Comparison of ENCODE assay signal across 1 cellular context in the genomic region with DNA sequence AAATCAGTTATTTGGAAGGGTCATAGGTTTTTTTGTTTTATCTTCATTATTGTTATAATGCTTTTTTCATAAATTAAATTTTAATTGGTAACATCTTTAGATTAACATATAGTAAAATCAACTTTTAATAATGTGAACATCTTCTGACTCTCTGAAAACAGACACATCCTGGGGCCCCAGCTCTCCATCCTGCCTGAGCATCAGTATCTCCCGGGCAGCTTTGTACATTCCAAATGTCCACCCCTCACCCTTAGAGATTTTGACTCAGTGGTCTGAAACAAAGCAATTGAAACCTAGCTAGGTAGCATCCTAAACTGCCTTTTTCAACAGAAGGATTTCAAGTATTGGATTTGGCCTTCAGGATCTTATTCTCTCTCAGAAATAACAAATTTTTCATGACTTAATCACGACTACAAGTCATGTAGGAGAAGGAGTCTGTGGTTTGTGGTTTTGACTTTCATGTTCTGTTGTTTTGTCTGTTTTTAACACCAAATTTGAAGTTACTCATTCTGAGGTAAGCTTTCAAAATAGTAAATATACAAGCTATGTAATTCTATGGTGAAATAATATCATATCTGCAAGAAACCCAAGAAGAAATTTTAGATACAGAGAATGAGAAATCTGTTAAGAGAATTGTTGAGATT.
TF ChIP-seq lines count a peak whose summit lies in the region.

No MANE protein-coding gene starts in this region.

TF ChIP-seq in GM12878, 131 proteins besides CTCF, POLR2A, EP300 and RAD21 (continued from another document and continues in another):
- TF ChIP-seq MEF2B (IDR thresholded peaks at IDR 0.05; ENCODE audit: partially characterized antibody, poor library complexity, severe bottlenecking) (no peak), MLLT1 (IDR thresholded peaks at IDR 0.05) (no peak), ATF2 (IDR thresholded peaks at IDR 0.05; ENCODE audit: low read length) (peak; percentile 67; the same call in 1 of the 2 replicates), ZBTB40 (IDR thresholded peaks at IDR 0.05; ENCODE audit: borderline replicate concordance) (no peak), KAT2A (conservative IDR thresholded peaks at IDR 0.05; ENCODE audit: control insufficient read depth, low read depth, low read length) (no peak), ATF7 (IDR thresholded peaks at IDR 0.05; ENCODE audit: low read depth) (no peak), IRF4 (IDR thresholded peaks at IDR 0.05; ENCODE audit: low read depth, low read length) (no peak), GABPA (IDR thresholded peaks at IDR 0.05; ENCODE audit: low read depth) (0 out of 2 replicates have a peak, but pooled peaks have one; percentile 17), SRF (IDR thresholded peaks at IDR 0.05; ENCODE audit: low read depth in 2 of 2, low read length in 2 of 2) (no peak), MYB (IDR thresholded peaks at IDR 0.05; ENCODE audit: borderline replicate concordance, low read depth, low read length) (no peak), PML (IDR thresholded peaks at IDR 0.05; ENCODE audit: low read length) (no peak), GATAD2B (conservative IDR thresholded peaks at IDR 0.05; ENCODE audit: low read depth) (no peak), EED (IDR thresholded peaks at IDR 0.05; ENCODE audit: low read depth) (0 out of 2 replicates have a peak, but pooled peaks have one; percentile 39), MTA3 (IDR thresholded peaks at IDR 0.05; ENCODE audit: borderline replicate concordance, low read length) (0 out of 2 replicates have a peak, but pooled peaks have one; percentile 36), RELA (IDR thresholded peaks at IDR 0.05; ENCODE audit: borderline replicate concordance, partially characterized antibody) (no peak), CBX5 (IDR thresholded peaks at IDR 0.05; ENCODE audit: low read depth) (no peak), FOS (IDR thresholded peaks at IDR 0.05; ENCODE audit: borderline replicate concordance, extremely low read depth, insufficient read length) (no peak), ASH2L (IDR thresholded peaks at IDR 0.05; ENCODE audit: borderline replicate concordance, low read depth) (no peak), NR2C1 (IDR thresholded peaks at IDR 0.05) (no peak), RCOR1 (conservative IDR thresholded peaks at IDR 0.05; ENCODE audit: low read depth, low read length) (no peak), SMAD1 (IDR thresholded peaks at IDR 0.05; ENCODE audit: low read depth, partially characterized antibody) (no peak), FOXK2 (IDR thresholded peaks at IDR 0.05) (no peak), CREM (IDR thresholded peaks at IDR 0.05; ENCODE audit: low read depth) (peak; percentile 41; the same call in 1 of the 2 replicates), STAT3 (IDR thresholded peaks at IDR 0.05; ENCODE audit: low read depth, low read length) (no peak), BMI1 (IDR thresholded peaks at IDR 0.05; ENCODE audit: borderline replicate concordance) (no peak), ETV6 (conservative IDR thresholded peaks at IDR 0.05 in 1 of 2, IDR thresholded peaks at IDR 0.05 in 1 of 2; ENCODE audit: borderline replicate concordance in 1 of 2, low read depth in 1 of 2) (no peak), SMAD5 (IDR thresholded peaks at IDR 0.05; ENCODE audit: low read depth) (no peak), POLR2AphosphoS2 (IDR thresholded peaks at IDR 0.05; ENCODE audit: low read depth, low read length) (no peak), ZBED1 (IDR thresholded peaks at IDR 0.05; ENCODE audit: borderline replicate concordance) (peak; percentile 88), ZNF207 (IDR thresholded peaks at IDR 0.05; ENCODE audit: borderline replicate concordance) (no peak), PBX3 (IDR thresholded peaks at IDR 0.05; ENCODE audit: insufficient replicate concordance, low read depth, low read length) (no peak), SKIL (IDR thresholded peaks at IDR 0.05; ENCODE audit: low read depth, poor library complexity, severe bottlenecking) (no peak)
- TF ChIP-seq, protein P1, sequence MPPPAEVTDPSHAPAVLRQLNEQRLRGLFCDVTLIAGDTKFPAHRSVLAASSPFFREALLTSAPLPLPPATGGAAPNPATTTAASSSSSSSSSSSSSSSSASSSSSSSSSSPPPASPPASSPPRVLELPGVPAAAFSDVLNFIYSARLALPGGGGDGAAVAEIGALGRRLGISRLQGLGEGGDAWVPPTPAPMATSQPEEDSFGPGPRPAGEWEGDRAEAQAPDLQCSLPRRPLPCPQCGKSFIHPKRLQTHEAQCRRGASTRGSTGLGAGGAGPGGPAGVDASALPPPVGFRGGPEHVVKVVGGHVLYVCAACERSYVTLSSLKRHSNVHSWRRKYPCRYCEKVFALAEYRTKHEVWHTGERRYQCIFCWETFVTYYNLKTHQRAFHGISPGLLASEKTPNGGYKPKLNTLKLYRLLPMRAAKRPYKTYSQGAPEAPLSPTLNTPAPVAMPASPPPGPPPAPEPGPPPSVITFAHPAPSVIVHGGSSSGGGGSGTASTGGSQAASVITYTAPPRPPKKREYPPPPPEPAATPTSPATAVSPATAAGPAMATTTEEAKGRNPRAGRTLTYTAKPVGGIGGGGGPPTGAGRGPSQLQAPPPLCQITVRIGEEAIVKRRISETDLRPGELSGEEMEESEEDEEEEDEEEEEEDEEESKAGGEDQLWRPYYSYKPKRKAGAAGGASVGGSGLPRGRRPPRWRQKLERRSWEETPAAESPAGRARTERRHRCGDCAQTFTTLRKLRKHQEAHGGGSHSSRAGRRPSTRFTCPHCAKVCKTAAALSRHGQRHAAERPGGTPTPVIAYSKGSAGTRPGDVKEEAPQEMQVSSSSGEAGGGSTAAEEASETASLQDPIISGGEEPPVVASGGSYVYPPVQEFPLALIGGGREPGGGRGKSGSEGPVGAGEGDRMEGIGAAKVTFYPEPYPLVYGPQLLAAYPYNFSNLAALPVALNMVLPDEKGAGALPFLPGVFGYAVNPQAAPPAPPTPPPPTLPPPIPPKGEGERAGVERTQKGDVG (CRISPR knock-in tag; IDR thresholded peaks at IDR 0.05): no peak
- TF ChIP-seq, protein P2, sequence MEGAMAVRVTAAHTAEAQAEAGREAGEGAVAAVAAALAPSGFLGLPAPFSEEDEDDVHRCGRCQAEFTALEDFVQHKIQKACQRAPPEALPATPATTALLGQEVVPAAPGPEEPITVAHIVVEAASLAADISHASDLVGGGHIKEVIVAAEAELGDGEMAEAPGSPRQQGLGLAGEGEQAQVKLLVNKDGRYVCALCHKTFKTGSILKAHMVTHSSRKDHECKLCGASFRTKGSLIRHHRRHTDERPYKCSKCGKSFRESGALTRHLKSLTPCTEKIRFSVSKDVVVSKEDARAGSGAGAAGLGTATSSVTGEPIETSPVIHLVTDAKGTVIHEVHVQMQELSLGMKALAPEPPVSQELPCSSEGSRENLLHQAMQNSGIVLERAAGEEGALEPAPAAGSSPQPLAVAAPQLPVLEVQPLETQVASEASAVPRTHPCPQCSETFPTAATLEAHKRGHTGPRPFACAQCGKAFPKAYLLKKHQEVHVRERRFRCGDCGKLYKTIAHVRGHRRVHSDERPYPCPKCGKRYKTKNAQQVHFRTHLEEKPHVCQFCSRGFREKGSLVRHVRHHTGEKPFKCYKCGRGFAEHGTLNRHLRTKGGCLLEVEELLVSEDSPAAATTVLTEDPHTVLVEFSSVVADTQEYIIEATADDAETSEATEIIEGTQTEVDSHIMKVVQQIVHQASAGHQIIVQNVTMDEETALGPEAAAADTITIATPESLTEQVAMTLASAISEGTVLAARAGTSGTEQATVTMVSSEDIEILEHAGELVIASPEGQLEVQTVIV (IDR thresholded peaks at IDR 0.05; ENCODE audit: borderline replicate concordance, partially characterized antibody): no peak
- TF ChIP-seq, protein P3, sequence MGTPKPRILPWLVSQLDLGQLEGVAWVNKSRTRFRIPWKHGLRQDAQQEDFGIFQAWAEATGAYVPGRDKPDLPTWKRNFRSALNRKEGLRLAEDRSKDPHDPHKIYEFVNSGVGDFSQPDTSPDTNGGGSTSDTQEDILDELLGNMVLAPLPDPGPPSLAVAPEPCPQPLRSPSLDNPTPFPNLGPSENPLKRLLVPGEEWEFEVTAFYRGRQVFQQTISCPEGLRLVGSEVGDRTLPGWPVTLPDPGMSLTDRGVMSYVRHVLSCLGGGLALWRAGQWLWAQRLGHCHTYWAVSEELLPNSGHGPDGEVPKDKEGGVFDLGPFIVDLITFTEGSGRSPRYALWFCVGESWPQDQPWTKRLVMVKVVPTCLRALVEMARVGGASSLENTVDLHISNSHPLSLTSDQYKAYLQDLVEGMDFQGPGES (IDR thresholded peaks at IDR 0.05): no peak
- TF ChIP-seq, protein P4, sequence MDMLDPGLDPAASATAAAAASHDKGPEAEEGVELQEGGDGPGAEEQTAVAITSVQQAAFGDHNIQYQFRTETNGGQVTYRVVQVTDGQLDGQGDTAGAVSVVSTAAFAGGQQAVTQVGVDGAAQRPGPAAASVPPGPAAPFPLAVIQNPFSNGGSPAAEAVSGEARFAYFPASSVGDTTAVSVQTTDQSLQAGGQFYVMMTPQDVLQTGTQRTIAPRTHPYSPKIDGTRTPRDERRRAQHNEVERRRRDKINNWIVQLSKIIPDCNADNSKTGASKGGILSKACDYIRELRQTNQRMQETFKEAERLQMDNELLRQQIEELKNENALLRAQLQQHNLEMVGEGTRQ (IDR thresholded peaks at IDR 0.05; ENCODE audit: borderline replicate concordance, low read depth, low read length): no peak
- TF ChIP-seq, protein P5, sequence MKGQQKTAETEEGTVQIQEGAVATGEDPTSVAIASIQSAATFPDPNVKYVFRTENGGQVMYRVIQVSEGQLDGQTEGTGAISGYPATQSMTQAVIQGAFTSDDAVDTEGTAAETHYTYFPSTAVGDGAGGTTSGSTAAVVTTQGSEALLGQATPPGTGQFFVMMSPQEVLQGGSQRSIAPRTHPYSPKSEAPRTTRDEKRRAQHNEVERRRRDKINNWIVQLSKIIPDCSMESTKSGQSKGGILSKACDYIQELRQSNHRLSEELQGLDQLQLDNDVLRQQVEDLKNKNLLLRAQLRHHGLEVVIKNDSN (IDR thresholded peaks at IDR 0.05; ENCODE audit: borderline replicate concordance, extremely low read length, insufficient read depth, low read depth, low read length): no peak
